13 cellular contexts compared by ENCODE assay signal in the genomic region with DNA sequence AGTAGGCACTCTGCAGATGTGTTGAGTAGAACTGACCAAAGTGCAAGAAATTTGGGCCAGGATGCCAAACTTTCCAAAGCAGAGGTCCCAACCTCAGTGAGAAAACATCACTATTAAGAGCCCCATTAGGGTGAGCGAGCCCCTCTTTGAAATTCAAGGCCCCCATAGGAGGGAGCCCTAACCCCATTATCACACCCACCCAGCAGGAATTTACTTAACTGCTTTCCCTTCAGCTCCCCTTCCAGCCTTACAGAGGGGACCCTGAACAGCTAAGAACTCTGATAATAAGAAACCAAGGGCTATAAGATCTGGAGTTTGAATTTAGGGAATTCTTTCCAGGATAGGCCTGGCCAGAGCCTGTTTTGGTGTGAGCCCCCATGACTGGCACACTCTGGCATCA.
DNase-seq lines count a peak whose midpoint lies in the region; ATAC-seq and TF ChIP-seq lines count a peak whose summit lies in the region.
"Had no signal": no experiment of that assay in that cellular context is flagged by ENCODE, and none has a peak within 500 bp of the region (broad histone marks: within the 10 kb centered on the region; RNA-seq: fewer than 3 reads in every experiment).

No MANE protein-coding gene starts in this region.

- no peaks in the 10 kb centered on the region for H3K9me3 Mint-ChIP-seq in MCF 10A (ENCODE audit: unreplicated experiment)
- H3K9me3 Mint-ChIP-seq in activated T-helper 17 cell treated with anti-CD3 and anti-CD28 coated beads, Interleukin-2, amount 50 U/mL, for 72 hours = no peaks in the 10 kb centered on the region

- peak overlapping the region; percentile 44 for H3K9ac ChIP-seq in mesenchymal stem cell (ENCODE audit: low read length)

- no peak for TF ChIP-seq POLR2A in breast epithelium (IDR thresholded peaks at IDR 0.05)

- no peaks in the 10 kb centered on the region for H3K36me3 ChIP-seq in breast epithelium
- H3K36me3 ChIP-seq in mesenchymal stem cell (ENCODE audit: control insufficient read depth in 1 of 2, insufficient read depth in 2 of 2, low read depth in 1 of 2, low read length in 2 of 2) = no peaks in the 10 kb centered on the region
- H3K36me3 ChIP-seq in tibial artery = no peaks in the 10 kb centered on the region

- H3K18ac ChIP-seq in mesenchymal stem cell (ENCODE audit: low read depth in 1 of 2, low read length in 2 of 2) = peak overlapping the region; percentile 85 to 93

- peak overlapping the region; percentile 46 to 82 for H3K27ac ChIP-seq in breast epithelium
- H3K27ac ChIP-seq in mesenchymal stem cell (ENCODE audit: low read length, poor library complexity, severe bottlenecking) = peak overlapping the region; percentile 12
- peak overlapping the region; percentile 43 to 56 for H3K27ac ChIP-seq in tibial artery

- H3K79me1 ChIP-seq in mesenchymal stem cell (replicated peaks; ENCODE audit: low read length, poor library complexity, severe bottlenecking) = no peaks in the 10 kb centered on the region

- intact Hi-C loops in breast epithelium (cut with DNase I; ENCODE audit: low total_unique reads) = no loop called here
- intact Hi-C loops in MCF 10A (cut with micrococcal nuclease) = no loop called here
- intact Hi-C loops in tibial artery (cut with DNase I; ENCODE audit: low total_unique reads) = no loop called here

- H2BK120ac ChIP-seq in mesenchymal stem cell (ENCODE audit: low read depth, low read length) = no peak overlapping the region

- no peak overlapping the region for H2BK5ac ChIP-seq in mesenchymal stem cell (ENCODE audit: low read depth, low read length, poor library complexity, severe bottlenecking)

- H3K27ac Mint-ChIP-seq in MCF 10A (ENCODE audit: low read depth, unreplicated experiment) = no peak overlapping the region
- peak overlapping the region; percentile 76 for H3K27ac Mint-ChIP-seq in activated T-helper 17 cell treated with anti-CD3 and anti-CD28 coated beads, Interleukin-2, amount 50 U/mL, for 72 hours

- peaks cover 6% of the 10 kb centered on the region for H3K36me3 Mint-ChIP-seq in MCF 10A (ENCODE audit: insufficient read depth, unreplicated experiment)
- H3K36me3 Mint-ChIP-seq in activated T-helper 17 cell treated with anti-CD3 and anti-CD28 coated beads, Interleukin-2, amount 50 U/mL, for 72 hours (ENCODE audit: low read depth) = peaks cover 84% of the 10 kb centered on the region

- peak overlapping the region; percentile 73 for H4K91ac ChIP-seq in mesenchymal stem cell (ENCODE audit: low read length)

- H3K9me3 ChIP-seq in breast epithelium (no peaks in the 10 kb centered on the region), mesenchymal stem cell (ENCODE audit: control insufficient read depth, low read length) (no peaks in the 10 kb centered on the region), tibial artery (no peaks in the 10 kb centered on the region)

- H2AFZ ChIP-seq in mesenchymal stem cell (ENCODE audit: low read depth, low read length) = no peak overlapping the region

- peaks cover 5 to 10% of the 10 kb centered on the region in 2 donors for H3K4me1 ChIP-seq in breast epithelium
- H3K4me1 ChIP-seq in mesenchymal stem cell (ENCODE audit: control insufficient read depth, insufficient read depth, low read depth, low read length) = peaks cover 14% of the 10 kb centered on the region
- peaks cover 0 to 22% (median 17%) of the 10 kb centered on the region in 4 donors for H3K4me1 ChIP-seq in tibial artery

- no peak overlapping the region for H3K23ac ChIP-seq in mesenchymal stem cell (ENCODE audit: low read length in 2 of 2)

- no peak overlapping the region for H2BK15ac ChIP-seq in mesenchymal stem cell (ENCODE audit: low read depth, poor library complexity, severe bottlenecking)

- BruUV-seq in MCF 10A (replicated peaks; lab: Mats Ljungman, UMichigan) = no TSS peak

- no peak overlapping the region for H3K4me3 Mint-ChIP-seq in MCF 10A (ENCODE audit: unreplicated experiment)
- peak overlapping the region; percentile 75 for H3K4me3 Mint-ChIP-seq in activated T-helper 17 cell treated with anti-CD3 and anti-CD28 coated beads, Interleukin-2, amount 50 U/mL, for 72 hours

- H3K27me3 ChIP-seq in breast epithelium (no peaks in the 10 kb centered on the region), mesenchymal stem cell (ENCODE audit: control insufficient read depth in 1 of 2, insufficient read depth in 1 of 2, low read length in 2 of 2) (no peaks in the 10 kb centered on the region), tibial artery (no peaks in the 10 kb centered on the region)

- WGBS in mesenchymal stem cell = 89% methylated on average over 1 of the region's 1 CpG

- H3K4me2 ChIP-seq in mesenchymal stem cell (ENCODE audit: low read length, poor library complexity, severe bottlenecking) = no peak overlapping the region

- H2AK5ac ChIP-seq in mesenchymal stem cell (ENCODE audit: low read length, severe bottlenecking) = no peak overlapping the region

- ATAC-seq in activated T-helper 17 cell treated with anti-CD3 and anti-CD28 coated beads, Interleukin-2, amount 50 U/mL, for 72 hours (replicated peaks) = no peak
- ATAC-seq: left colon had no signal

- no peak overlapping the region for H3K14ac ChIP-seq in mesenchymal stem cell (ENCODE audit: low read length in 2 of 2)

- no peaks in the 10 kb centered on the region for H3K4me1 Mint-ChIP-seq in MCF 10A (ENCODE audit: insufficient read depth, unreplicated experiment)
- H3K4me1 Mint-ChIP-seq in activated T-helper 17 cell treated with anti-CD3 and anti-CD28 coated beads, Interleukin-2, amount 50 U/mL, for 72 hours = peaks cover 39% of the 10 kb centered on the region

- POLR2A ChIA-PET in MCF 10A (lab: Yijun Ruan, JAX) = interaction anchor here (0.5 to 1.3 kb wide), 2 partner anchors 29 to 44 kb away, joined by 3 read pairs; no protein-coding TSS in a partner anchor

- H3K27me3 Mint-ChIP-seq in MCF 10A (ENCODE audit: insufficient read depth, unreplicated experiment) = peaks cover 11% of the 10 kb centered on the region
- no peaks in the 10 kb centered on the region for H3K27me3 Mint-ChIP-seq in activated T-helper 17 cell treated with anti-CD3 and anti-CD28 coated beads, Interleukin-2, amount 50 U/mL, for 72 hours

- H3K4me3 ChIP-seq in breast epithelium (no peak overlapping the region), mesenchymal stem cell (ENCODE audit: insufficient read depth in 1 of 2, low read depth in 1 of 2, low read length in 2 of 2) (no peak overlapping the region), tibial artery (no peak overlapping the region), foreskin fibroblast (ENCODE audit: low read depth in 1 of 2, low read length in 2 of 2) (no peak overlapping the region)

- peak overlapping the region; percentile 29 to 72 for H2BK12ac ChIP-seq in mesenchymal stem cell (ENCODE audit: low read length in 2 of 2)

- DNase-seq in breast epithelium (ENCODE audit: low spot score in 2 of 2) (no peak), MCF 10A (ENCODE audit: unreplicated experiment) (no peak), mesenchymal stem cell (no peak), tibial artery (no peak), NCI-H2227 (lab: John Stamatoyannopoulos, UW; ENCODE audit: unreplicated experiment) (no peak), NCI-H128 (lab: John Stamatoyannopoulos, UW; ENCODE audit: unreplicated experiment) (no peak), foreskin fibroblast (no peak)
- DNase-seq: activated naive CD4-positive, alpha-beta T cell treated with Interleukin-2 at 50 U/mL for 16 hours; KG1; left colon; NCI-H69; stimulated activated naive CD4-positive, alpha-beta T cell treated with Interleukin-2 at 50 U/mL for 16 hours had no signal

- H3K4ac ChIP-seq in mesenchymal stem cell (ENCODE audit: low read depth in 1 of 2, low read length in 2 of 2) = peak overlapping the region; percentile 65 to 87

- CTCF ChIA-PET in MCF 10A (lab: Yijun Ruan, JAX) = interaction anchor here (0.6 to 1.3 kb wide), 3 partner anchors 13 to 185 kb away, joined by 4 read pairs; no protein-coding TSS in a partner anchor

- peak overlapping the region; percentile 94 for H4K8ac ChIP-seq in mesenchymal stem cell (ENCODE audit: low read length)

- TF ChIP-seq CTCF in breast epithelium (IDR thresholded peaks at IDR 0.05) (no peak), MCF 10A (IDR thresholded peaks at IDR 0.05; ENCODE audit: unreplicated experiment) (no peak), tibial artery (IDR thresholded peaks at IDR 0.05) (no peak), foreskin fibroblast (IDR thresholded peaks at IDR 0.05; ENCODE audit: low read depth, low read length) (no peak)

Comparison
In these comparisons a context has a peak if more than half of its experiments do, and no peak if none do; other contexts are left out.
1. H3K27ac ChIP-seq: peak in every context shown above with its lines; median percentile 64 in breast epithelium; 50 in tibial artery; 12 in mesenchymal stem cell.